In genomic region chr10:23343591-23344225, GRCh38 we compare ENCODE assay signal across 7 cellular contexts. TPM values are rescaled to one million over a fixed set of nuclear protein-coding genes. Genes with fewer than 3 reads are reported as not detected.
DNase-seq lines count a peak whose midpoint lies in the region; ATAC-seq and TF ChIP-seq lines count a peak whose summit lies in the region.

No MANE protein-coding gene starts in this region.

- ATAC-seq in HG02885 (IDR thresholded peaks at IDR 0.05; ENCODE audit: poor library complexity, unreplicated experiment), result peak; percentile 53
- no peak for ATAC-seq in GM21447 (IDR thresholded peaks at IDR 0.05; ENCODE audit: unreplicated experiment)

- H3K4me3 Mint-ChIP-seq in mesothelial cell of epicardium, result peak overlapping the region; percentile 76

- H3K36me3 Mint-ChIP-seq in mesothelial cell of epicardium, result no peaks in the 10 kb centered on the region

- H3K4me1 Mint-ChIP-seq in mesothelial cell of epicardium, result peaks cover 18% of the 10 kb centered on the region

- peak; percentile 65 to 68 for DNase-seq in activated CD4-positive, alpha-beta T cell treated with anti-CD3 and anti-CD28 coated beads for 4 hours
- DNase-seq in effector CD8-positive, alpha-beta T cell (lab: John Stamatoyannopoulos, UW), result peak; percentile 24
- DNase-seq in mesothelial cell of epicardium (ENCODE audit: low spot score in 2 of 2, unreplicated experiment in 2 of 2) (peak; percentile 66 to 69), COLO829 (ENCODE audit: low spot score) (no peak)
- peak; percentile 75 for DNase-seq in stimulated activated CD8-positive, alpha-beta memory T cell treated with anti-CD3 and anti-CD28 coated beads, Interleukin-4, amount 100 ng/mL, for 48 hours

- TF ChIP-seq CTCF in mesothelial cell of epicardium (IDR thresholded peaks at IDR 0.05; ENCODE audit: unreplicated experiment), result no peak

- H3K27ac Mint-ChIP-seq in mesothelial cell of epicardium, result no peak overlapping the region

- H3K9me3 Mint-ChIP-seq in mesothelial cell of epicardium, result no peaks in the 10 kb centered on the region

- H3K27me3 Mint-ChIP-seq in mesothelial cell of epicardium (ENCODE audit: low read depth), result peaks cover 37% of the 10 kb centered on the region

RNA-seq across cellular contexts. Expression of gene C10orf67, which starts 0.9 kb away (rescaled TPM):
- total RNA-seq in mesothelial cell of epicardium, result 0.11 to 0.22 TPM in 2 of 3 replicates, not detected in the other
